ENCODE assay signal across 9 cellular contexts in genomic region chr21:44926364-44927101, GRCh38. TPM values are rescaled to one million over a fixed set of nuclear protein-coding genes. Genes with fewer than 3 reads are reported as not detected.
A peak's percentile ranks its signal among the peaks of the same experiment; 100 is the strongest.
DNase-seq lines count a peak whose midpoint lies in the region; ATAC-seq and TF ChIP-seq lines count a peak whose summit lies in the region.
"Had no signal": no experiment of that assay in that cellular context is flagged by ENCODE, and none has a peak within 500 bp of the region (broad histone marks: within the 10 kb centered on the region; RNA-seq: fewer than 3 reads in every experiment).

No MANE protein-coding gene starts in this region.

- no peaks in the 10 kb centered on the region for H3K36me3 ChIP-seq in CD4-positive, alpha-beta memory T cell (ENCODE audit: insufficient read depth, low read length)
- H3K36me3 ChIP-seq in ascending aorta: no peaks in the 10 kb centered on the region
- H3K36me3 ChIP-seq: cardiac muscle cell had no signal

- H3K27ac Mint-ChIP-seq in CD4-positive, alpha-beta memory T cell: peak overlapping the region; percentile 92 to 99 (median 95)
- H3K27ac Mint-ChIP-seq in activated naive CD4-positive, alpha-beta T cell treated with anti-CD3 and anti-CD28 coated beads, Interleukin-2, amount 10 ng/mL, durations not matched to agents 7 days and 5 days: peak overlapping the region; percentile 98
- peak overlapping the region; percentile 90 to 99 (median 96) for H3K27ac Mint-ChIP-seq in naive thymus-derived CD8-positive, alpha-beta T cell

- peak overlapping the region; percentile 48 to 88 for H3K4me3 ChIP-seq in CD4-positive, alpha-beta memory T cell (ENCODE audit: low read length in 2 of 2)
- H3K4me3 ChIP-seq in ascending aorta: no peak overlapping the region
- H3K4me3 ChIP-seq: cardiac muscle cell had no signal

- no peaks in the 10 kb centered on the region for H3K9me3 ChIP-seq in CD4-positive, alpha-beta memory T cell (ENCODE audit: control insufficient read depth in 1 of 2, low read length in 2 of 2)
- no peaks in the 10 kb centered on the region for H3K9me3 ChIP-seq in ascending aorta

- ATAC-seq in naive thymus-derived CD8-positive, alpha-beta T cell: peak; percentile 28 to 41
- no peak for ATAC-seq in GM18861 (IDR thresholded peaks at IDR 0.05; ENCODE audit: unreplicated experiment)

- DNase-seq in CD4-positive, alpha-beta memory T cell: peak; percentile 67 to 81 (median 70)
- DNase-seq in NOMO-1 treated with dmso at 0.1 percent for 144 hours (lab: John Stamatoyannopoulos, UW; ENCODE audit: unreplicated experiment) (peak; percentile 46), SHP77 treated with DMSO at 0.1 percent for 48 hours (lab: John Stamatoyannopoulos, UW) (no peak), ascending aorta (ENCODE audit: low spot score in 2 of 2) (no peak), MV-4-11 (lab: John Stamatoyannopoulos, UW) (no peak)
- peak; percentile 76 for DNase-seq in activated naive CD4-positive, alpha-beta T cell treated with anti-CD3 and anti-CD28 coated beads, Interleukin-2, amount 10 ng/mL, durations not matched to agents 7 days and 5 days
- DNase-seq in naive thymus-derived CD8-positive, alpha-beta T cell: peak in 8 of 10 donors; percentile 41 to 70 (median 60)

- POLR2A ChIA-PET in CD4-positive, alpha-beta memory T cell (lab: Charles Lee; ENCODE audit: partially characterized antibody): interaction anchor here (1.4 to 13.0 kb wide), 11 partner anchors 12 to 268 kb away, joined by 5 to 756 read pairs (median 17); partner anchors contain the start of genes ITGB2, KRTAP12-3, PTTG1IP and SLX9
- POLR2A ChIA-PET in naive thymus-derived CD8-positive, alpha-beta T cell (lab: Charles Lee): interaction anchor here (0.8 to 13.7 kb wide), 10 partner anchors 11 to 126 kb away, joined by 3 to 703 read pairs (median 8); partner anchors contain the start of genes ITGB2, PTTG1IP, SUMO3 and UBE2G2

- CTCF ChIA-PET in CD4-positive, alpha-beta memory T cell (lab: Charles Lee; ENCODE audit: partially characterized antibody): interaction anchor here (1.3 to 12.7 kb wide), 7 partner anchors 13 to 150 kb away, joined by 3 to 253 read pairs (median 8); partner anchors contain the start of gene UBE2G2
- CTCF ChIA-PET in activated naive CD4-positive, alpha-beta T cell treated with anti-CD3 and anti-CD28 coated beads, Interleukin-2, amount 10 ng/mL, durations not matched to agents 7 days and 5 days (lab: Charles Lee): interaction anchor here (1.0 to 4.9 kb wide), 8 partner anchors 10 to 210 kb away, joined by 3 to 23 read pairs (median 6); partner anchors contain the start of genes SLX9 and UBE2G2

- H3K36me3 Mint-ChIP-seq in CD4-positive, alpha-beta memory T cell: peaks cover 0 to 22% of the 10 kb centered on the region in 2 donors
- peaks cover 32% of the 10 kb centered on the region for H3K36me3 Mint-ChIP-seq in activated naive CD4-positive, alpha-beta T cell treated with anti-CD3 and anti-CD28 coated beads, Interleukin-2, amount 10 ng/mL, durations not matched to agents 7 days and 5 days
- peaks cover 0 to 5% (median 0%) of the 10 kb centered on the region in 3 donors for H3K36me3 Mint-ChIP-seq in naive thymus-derived CD8-positive, alpha-beta T cell

- no peaks in the 10 kb centered on the region for H3K27me3 Mint-ChIP-seq in CD4-positive, alpha-beta memory T cell
- no peaks in the 10 kb centered on the region for H3K27me3 Mint-ChIP-seq in activated naive CD4-positive, alpha-beta T cell treated with anti-CD3 and anti-CD28 coated beads, Interleukin-2, amount 10 ng/mL, durations not matched to agents 7 days and 5 days
- no peaks in the 10 kb centered on the region for H3K27me3 Mint-ChIP-seq in naive thymus-derived CD8-positive, alpha-beta T cell

- peaks cover 96% of the 10 kb centered on the region for H3K4me1 ChIP-seq in CD4-positive, alpha-beta memory T cell (ENCODE audit: insufficient read depth, low read length)
- H3K4me1 ChIP-seq in ascending aorta: peaks cover 4 to 17% of the 10 kb centered on the region in 2 donors

- H3K9me3 Mint-ChIP-seq in CD4-positive, alpha-beta memory T cell: peaks cover 0 to 5% (median 0%) of the 10 kb centered on the region in 8 donors
- peaks cover 7% of the 10 kb centered on the region for H3K9me3 Mint-ChIP-seq in activated naive CD4-positive, alpha-beta T cell treated with anti-CD3 and anti-CD28 coated beads, Interleukin-2, amount 10 ng/mL, durations not matched to agents 7 days and 5 days
- peaks cover 0 to 4% (median 0%) of the 10 kb centered on the region in 9 donors for H3K9me3 Mint-ChIP-seq in naive thymus-derived CD8-positive, alpha-beta T cell

- peak overlapping the region; percentile 84 for H3K27ac ChIP-seq in CD4-positive, alpha-beta memory T cell (ENCODE audit: low read depth, low read length)
- no peak overlapping the region for H3K27ac ChIP-seq in ascending aorta
- H3K27ac ChIP-seq: cardiac muscle cell had no signal

- peak overlapping the region; percentile 85 to 97 (median 94) for H3K4me3 Mint-ChIP-seq in CD4-positive, alpha-beta memory T cell
- peak overlapping the region; percentile 93 for H3K4me3 Mint-ChIP-seq in activated naive CD4-positive, alpha-beta T cell treated with anti-CD3 and anti-CD28 coated beads, Interleukin-2, amount 10 ng/mL, durations not matched to agents 7 days and 5 days
- peak overlapping the region; percentile 88 to 96 (median 91) for H3K4me3 Mint-ChIP-seq in naive thymus-derived CD8-positive, alpha-beta T cell

- intact Hi-C loops in CD4-positive, alpha-beta memory T cell (cut with micrococcal nuclease): loop anchor here (1.0 to 2.0 kb wide), 5 partner anchors 12 to 109 kb away; no protein-coding TSS in a partner anchor
- intact Hi-C loops in ascending aorta (cut with DNase I): no loop called here

- H3K4me1 Mint-ChIP-seq in CD4-positive, alpha-beta memory T cell: peaks cover 61 to 95% (median 79%) of the 10 kb centered on the region in 4 donors
- peaks cover 95% of the 10 kb centered on the region for H3K4me1 Mint-ChIP-seq in activated naive CD4-positive, alpha-beta T cell treated with anti-CD3 and anti-CD28 coated beads, Interleukin-2, amount 10 ng/mL, durations not matched to agents 7 days and 5 days
- peaks cover 51 to 94% (median 89%) of the 10 kb centered on the region in 4 donors for H3K4me1 Mint-ChIP-seq in naive thymus-derived CD8-positive, alpha-beta T cell

- no peaks in the 10 kb centered on the region for H3K27me3 ChIP-seq in CD4-positive, alpha-beta memory T cell (ENCODE audit: insufficient read depth, low read length)
- no peaks in the 10 kb centered on the region for H3K27me3 ChIP-seq in ascending aorta

- no peak for TF ChIP-seq CTCF in ascending aorta (IDR thresholded peaks at IDR 0.05)

RNA-seq across cellular contexts. Expression of gene ITGB2, which starts 5.8 kb away (rescaled TPM):
- total RNA-seq in CD4-positive, alpha-beta memory T cell: 100 to 1,000 TPM; 278 to 291 TPM
- 100 to 1,000 TPM; 538 to 575 TPM for polyA plus RNA-seq in CD4-positive, alpha-beta memory T cell
- 100 to 1,000 TPM; 177 to 180 TPM for total RNA-seq in naive thymus-derived CD8-positive, alpha-beta T cell
- 100 to 1,000 TPM; 423 to 549 (median 524) TPM for polyA plus RNA-seq in naive thymus-derived CD8-positive, alpha-beta T cell
- total RNA-seq in ascending aorta: 65.5 TPM

RNA-seq across cellular contexts. Expression of gene SLX9, which starts 13.3 kb away (rescaled TPM):
- total RNA-seq in CD4-positive, alpha-beta memory T cell: 10 to 100 TPM; 17.7 to 21.6 TPM
- polyA plus RNA-seq in CD4-positive, alpha-beta memory T cell: 10 to 100 TPM in 1 of 2 donors, 1 to 10 TPM in 1; 9.4 to 13.1 TPM
- total RNA-seq in naive thymus-derived CD8-positive, alpha-beta T cell: 10 to 100 TPM; 23.5 to 27.9 TPM
- 10 to 100 TPM; 11.7 to 13.5 (median 12.1) TPM for polyA plus RNA-seq in naive thymus-derived CD8-positive, alpha-beta T cell
- total RNA-seq in ascending aorta: 0.75 TPM

RNA-seq across cellular contexts. Expression of gene PTTG1IP, which starts 53.0 kb away (rescaled TPM):
- total RNA-seq in CD4-positive, alpha-beta memory T cell: 100 to 1,000 TPM in 1 of 2 experiments, 10 to 100 TPM in 1; 98.7 to 110 TPM
- 10 to 100 TPM; 84.8 to 92.4 TPM for polyA plus RNA-seq in CD4-positive, alpha-beta memory T cell
- 10 to 100 TPM; 62.0 to 68.7 TPM for total RNA-seq in naive thymus-derived CD8-positive, alpha-beta T cell
- polyA plus RNA-seq in naive thymus-derived CD8-positive, alpha-beta T cell: 10 to 100 TPM; 42.4 to 54.1 (median 44.3) TPM
- 468 TPM for total RNA-seq in ascending aorta

Comparison
In these comparisons a context has a peak if more than half of its experiments do, and no peak if none do; other contexts are left out.
1. DNase-seq: peak in CD4-positive, alpha-beta memory T cell (5 of 5), NOMO-1 treated with dmso at 0.1 percent for 144 hours (single experiment), activated naive CD4-positive, alpha-beta T cell treated with anti-CD3 and anti-CD28 coated beads, Interleukin-2, amount 10 ng/mL, durations not matched to agents 7 days and 5 days (single experiment) and naive thymus-derived CD8-positive, alpha-beta T cell (8 of 10); none in SHP77 treated with DMSO at 0.1 percent for 48 hours (single experiment), ascending aorta (0 of 2) and MV-4-11 (single experiment).
2. H3K4me3 ChIP-seq: peak in CD4-positive, alpha-beta memory T cell (2 of 2); none in ascending aorta (0 of 2).
3. RNA of gene SLX9, which starts 13.3 kb away (total RNA-seq): 23.5 to 27.9 TPM in naive thymus-derived CD8-positive, alpha-beta T cell and 17.7 to 21.6 TPM in CD4-positive, alpha-beta memory T cell; 0.75 TPM in ascending aorta (single experiment); every median in the first group is over 10 times any median in the second.
4. Peak in every context shown above with its lines, with median percentiles within 50 percentile points of each other: H3K27ac Mint-ChIP-seq and H3K4me3 Mint-ChIP-seq.